In the genomic region with DNA sequence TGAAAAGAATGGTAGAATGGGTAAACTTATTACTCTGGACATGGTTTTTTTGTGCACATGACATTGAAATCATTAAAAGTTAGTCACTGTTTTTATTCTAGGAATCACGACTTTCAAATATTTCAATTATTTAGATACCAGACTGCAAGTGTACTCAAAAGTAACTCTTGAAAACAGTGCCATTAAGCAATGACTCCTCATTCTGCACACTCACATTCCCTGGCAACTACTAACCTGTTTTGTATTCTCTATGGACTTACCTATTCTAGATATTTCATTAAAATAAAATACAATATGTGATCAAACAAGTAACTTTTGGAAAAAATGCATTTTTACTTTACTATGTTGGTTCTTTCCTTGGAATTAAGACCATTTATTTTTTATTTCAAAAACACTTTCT, we compare ENCODE assay signal across 9 cellular contexts.
"Had no signal": no experiment of that assay in that cellular context is flagged by ENCODE, and none has a peak within 500 bp of the region (broad histone marks: within the 10 kb centered on the region; RNA-seq: fewer than 3 reads in every experiment).

No MANE protein-coding gene starts in this region.

- H3K4me2 ChIP-seq: GM23338 had no signal

- DNase-seq: H9, HCEC 1CT, IMR-90, KG1 had no signal

- H3K4me3 ChIP-seq: GM23338, K562 had no signal

- ATAC-seq: K562 had no signal

- FAIRE-seq: H1, H54, HTR-8/SVneo, K562 had no signal
